Comparison of ENCODE assay signal across 1 cellular context in the genomic region with DNA sequence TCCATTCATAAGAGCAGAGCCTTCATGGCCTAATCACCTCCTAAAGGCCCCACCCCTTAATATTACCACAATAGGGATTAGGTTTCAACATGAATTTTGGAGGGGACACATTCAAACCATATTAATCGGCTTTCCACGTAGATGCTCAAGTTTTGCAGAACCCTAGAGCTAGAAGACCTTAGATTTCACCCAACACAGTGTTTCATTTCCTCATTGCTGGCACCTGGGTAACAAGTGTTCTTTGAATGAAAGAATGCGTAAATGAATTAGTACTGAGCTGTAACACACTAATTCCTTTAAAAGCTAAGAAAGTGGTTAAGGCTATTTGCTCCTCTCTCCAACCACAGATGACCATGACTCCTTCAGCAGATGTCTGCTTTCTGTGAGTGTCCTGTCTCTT.
TF ChIP-seq lines count a peak whose summit lies in the region.

No MANE protein-coding gene starts in this region.

TF ChIP-seq in GM12878, 131 proteins besides CTCF, POLR2A, EP300 and RAD21 (continued from another document):
- no peak for TF ChIP-seq BHLHE40 (IDR thresholded peaks at IDR 0.05; ENCODE audit: borderline replicate concordance in 1 of 2, low read depth in 2 of 2, low read length in 1 of 2)
- no peak for TF ChIP-seq GABPA (IDR thresholded peaks at IDR 0.05; ENCODE audit: low read depth)
- no peak for TF ChIP-seq SMAD5 (IDR thresholded peaks at IDR 0.05; ENCODE audit: low read depth)
- no peak for TF ChIP-seq RELA (IDR thresholded peaks at IDR 0.05; ENCODE audit: borderline replicate concordance, partially characterized antibody)
- TF ChIP-seq, protein P1, sequence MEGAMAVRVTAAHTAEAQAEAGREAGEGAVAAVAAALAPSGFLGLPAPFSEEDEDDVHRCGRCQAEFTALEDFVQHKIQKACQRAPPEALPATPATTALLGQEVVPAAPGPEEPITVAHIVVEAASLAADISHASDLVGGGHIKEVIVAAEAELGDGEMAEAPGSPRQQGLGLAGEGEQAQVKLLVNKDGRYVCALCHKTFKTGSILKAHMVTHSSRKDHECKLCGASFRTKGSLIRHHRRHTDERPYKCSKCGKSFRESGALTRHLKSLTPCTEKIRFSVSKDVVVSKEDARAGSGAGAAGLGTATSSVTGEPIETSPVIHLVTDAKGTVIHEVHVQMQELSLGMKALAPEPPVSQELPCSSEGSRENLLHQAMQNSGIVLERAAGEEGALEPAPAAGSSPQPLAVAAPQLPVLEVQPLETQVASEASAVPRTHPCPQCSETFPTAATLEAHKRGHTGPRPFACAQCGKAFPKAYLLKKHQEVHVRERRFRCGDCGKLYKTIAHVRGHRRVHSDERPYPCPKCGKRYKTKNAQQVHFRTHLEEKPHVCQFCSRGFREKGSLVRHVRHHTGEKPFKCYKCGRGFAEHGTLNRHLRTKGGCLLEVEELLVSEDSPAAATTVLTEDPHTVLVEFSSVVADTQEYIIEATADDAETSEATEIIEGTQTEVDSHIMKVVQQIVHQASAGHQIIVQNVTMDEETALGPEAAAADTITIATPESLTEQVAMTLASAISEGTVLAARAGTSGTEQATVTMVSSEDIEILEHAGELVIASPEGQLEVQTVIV (IDR thresholded peaks at IDR 0.05; ENCODE audit: borderline replicate concordance, partially characterized antibody) = no peak
- peak; percentile 86 for TF ChIP-seq SPI1 (IDR thresholded peaks at IDR 0.05; ENCODE audit: borderline replicate concordance, insufficient read depth, low read depth, low read length)
- TF ChIP-seq KLF5 (IDR thresholded peaks at IDR 0.05; ENCODE audit: partially characterized antibody) = no peak
